In genomic region chr6:12815884-12816600, GRCh38 we compare ENCODE assay signal across 15 cellular contexts.
A peak's percentile ranks its signal among the peaks of the same experiment; 100 is the strongest.
DNase-seq lines count a peak whose midpoint lies in the region; ATAC-seq, FAIRE-seq and TF ChIP-seq lines count a peak whose summit lies in the region.
"Had no signal": no experiment of that assay in that cellular context is flagged by ENCODE, and none has a peak within 500 bp of the region (broad histone marks: within the 10 kb centered on the region; RNA-seq: fewer than 3 reads in every experiment).

No MANE protein-coding gene starts in this region.

- no peaks in the 10 kb centered on the region for H3K36me3 ChIP-seq in astrocyte (ENCODE audit: insufficient read depth, low read length)

- DNase-seq in EL = peak; percentile 7
- peak; percentile 6 for DNase-seq in LNCaP clone FGC (ENCODE audit: low read depth)
- DNase-seq in astrocyte (ENCODE audit: low read depth) = peak; percentile 15
- peak; percentile 24 for DNase-seq in left kidney (ENCODE audit: low read depth, low spot score)
- no peak for DNase-seq in activated CD4-positive, alpha-beta T cell treated with anti-CD3 and anti-CD28 coated beads, Interleukin-2, amount 50 U/mL, for 48 hours
- DNase-seq in stimulated activated naive B cell treated with anti-CD40 and anti-IgM and Interleukin-4, amounts not matched to agents 10 μg/mL and 1 μg/mL and 100 μg/mL, for 72 hours = no peak
- no peak for DNase-seq in dermis blood vessel endothelial cell
- DNase-seq: Caco-2, GOT3, KG1, NCI-H1436 treated with DMSO at 0.1 percent for 48 hours, NCI-H2029, NCI-H2171 treated with DMSO at 0.1 percent for 48 hours, SHP77 treated with DMSO at 0.1 percent for 48 hours had no signal

- H3K4me1 Mint-ChIP-seq in astrocyte (ENCODE audit: low read depth, unreplicated experiment) = peaks cover 19% of the 10 kb centered on the region
- H3K4me1 Mint-ChIP-seq in stimulated activated naive B cell treated with anti-CD40 and anti-IgM and Interleukin-4, amounts not matched to agents 10 μg/mL and 1 μg/mL and 100 μg/mL, for 72 hours = no peaks in the 10 kb centered on the region
- H3K4me1 Mint-ChIP-seq: B cell had no signal

- H3K27me3 ChIP-seq in astrocyte (ENCODE audit: insufficient read depth, low read length) = no peaks in the 10 kb centered on the region

- no peak for ATAC-seq in stimulated activated naive B cell treated with anti-CD40 and anti-IgM and Interleukin-4, amounts not matched to agents 10 μg/mL and 1 μg/mL and 100 μg/mL, for 72 hours (replicated peaks)

- no peak overlapping the region for H3K27ac ChIP-seq in astrocyte (ENCODE audit: low read depth, low read length)

- no peak overlapping the region for H3K4me3 Mint-ChIP-seq in astrocyte (ENCODE audit: unreplicated experiment)
- no peak overlapping the region for H3K4me3 Mint-ChIP-seq in stimulated activated naive B cell treated with anti-CD40 and anti-IgM and Interleukin-4, amounts not matched to agents 10 μg/mL and 1 μg/mL and 100 μg/mL, for 72 hours
- H3K4me3 Mint-ChIP-seq: B cell had no signal

- H3K4me3 ChIP-seq in LNCaP clone FGC (ENCODE audit: low read depth, low read length) = no peak overlapping the region
- no peak overlapping the region for H3K4me3 ChIP-seq in astrocyte (ENCODE audit: insufficient read depth, low read depth, low read length)

- H4K20me1 ChIP-seq in astrocyte (ENCODE audit: insufficient read depth, low read length) = no peaks in the 10 kb centered on the region

- H3K9me3 ChIP-seq in astrocyte (ENCODE audit: insufficient read depth, low read depth, low read length) = no peaks in the 10 kb centered on the region
- H3K9me3 ChIP-seq: Caco-2 had no signal

- no peaks in the 10 kb centered on the region for H3K79me2 ChIP-seq in astrocyte (ENCODE audit: insufficient read depth, low read length)

- no peaks in the 10 kb centered on the region for H3K27me3 Mint-ChIP-seq in astrocyte (ENCODE audit: low read depth, unreplicated experiment)
- peaks cover 6 to 11% of the 10 kb centered on the region in 2 donors for H3K27me3 Mint-ChIP-seq in stimulated activated naive B cell treated with anti-CD40 and anti-IgM and Interleukin-4, amounts not matched to agents 10 μg/mL and 1 μg/mL and 100 μg/mL, for 72 hours

- H3K4me1 ChIP-seq in astrocyte (ENCODE audit: insufficient read depth, low read length) = peaks cover 5% of the 10 kb centered on the region
- H3K4me1 ChIP-seq: Caco-2 had no signal

- no peak overlapping the region for H3K27ac Mint-ChIP-seq in astrocyte (ENCODE audit: unreplicated experiment)
- no peak overlapping the region for H3K27ac Mint-ChIP-seq in stimulated activated naive B cell treated with anti-CD40 and anti-IgM and Interleukin-4, amounts not matched to agents 10 μg/mL and 1 μg/mL and 100 μg/mL, for 72 hours
- H3K27ac Mint-ChIP-seq: B cell had no signal

- no peak for TF ChIP-seq CTCF in LNCaP clone FGC (IDR thresholded peaks at IDR 0.05; ENCODE audit: control insufficient read depth, extremely low read depth, insufficient read depth)
- no peak for TF ChIP-seq CTCF in astrocyte (IDR thresholded peaks at IDR 0.05; ENCODE audit: insufficient read depth, low read depth, low read length)

- no peak for FAIRE-seq in astrocyte (lab: Jason Lieb, UNC)

- H3K4me2 ChIP-seq in astrocyte (ENCODE audit: low read length) = no peak overlapping the region

- peaks cover 2% of the 10 kb centered on the region for H3K9me3 Mint-ChIP-seq in astrocyte (ENCODE audit: unreplicated experiment)
- no peaks in the 10 kb centered on the region for H3K9me3 Mint-ChIP-seq in stimulated activated naive B cell treated with anti-CD40 and anti-IgM and Interleukin-4, amounts not matched to agents 10 μg/mL and 1 μg/mL and 100 μg/mL, for 72 hours

- no peaks in the 10 kb centered on the region for H3K36me3 Mint-ChIP-seq in astrocyte (ENCODE audit: low read depth, unreplicated experiment)
- H3K36me3 Mint-ChIP-seq in stimulated activated naive B cell treated with anti-CD40 and anti-IgM and Interleukin-4, amounts not matched to agents 10 μg/mL and 1 μg/mL and 100 μg/mL, for 72 hours = no peaks in the 10 kb centered on the region

- H2AFZ ChIP-seq in astrocyte (ENCODE audit: low read depth, low read length) = no peak overlapping the region

- no peak overlapping the region for H3K9ac ChIP-seq in astrocyte (ENCODE audit: low read length)

Comparison
In these comparisons a context has a peak if more than half of its experiments do, and no peak if none do; other contexts are left out.
1. DNase-seq: peak in EL (single experiment), LNCaP clone FGC (single experiment), astrocyte (single experiment) and left kidney (single experiment); none in activated CD4-positive, alpha-beta T cell treated with anti-CD3 and anti-CD28 coated beads, Interleukin-2, amount 50 U/mL, for 48 hours (0 of 2), stimulated activated naive B cell treated with anti-CD40 and anti-IgM and Interleukin-4, amounts not matched to agents 10 μg/mL and 1 μg/mL and 100 μg/mL, for 72 hours (single experiment) and dermis blood vessel endothelial cell (single experiment).